Comparison of ENCODE assay signal across 10 cellular contexts in the genomic region with DNA sequence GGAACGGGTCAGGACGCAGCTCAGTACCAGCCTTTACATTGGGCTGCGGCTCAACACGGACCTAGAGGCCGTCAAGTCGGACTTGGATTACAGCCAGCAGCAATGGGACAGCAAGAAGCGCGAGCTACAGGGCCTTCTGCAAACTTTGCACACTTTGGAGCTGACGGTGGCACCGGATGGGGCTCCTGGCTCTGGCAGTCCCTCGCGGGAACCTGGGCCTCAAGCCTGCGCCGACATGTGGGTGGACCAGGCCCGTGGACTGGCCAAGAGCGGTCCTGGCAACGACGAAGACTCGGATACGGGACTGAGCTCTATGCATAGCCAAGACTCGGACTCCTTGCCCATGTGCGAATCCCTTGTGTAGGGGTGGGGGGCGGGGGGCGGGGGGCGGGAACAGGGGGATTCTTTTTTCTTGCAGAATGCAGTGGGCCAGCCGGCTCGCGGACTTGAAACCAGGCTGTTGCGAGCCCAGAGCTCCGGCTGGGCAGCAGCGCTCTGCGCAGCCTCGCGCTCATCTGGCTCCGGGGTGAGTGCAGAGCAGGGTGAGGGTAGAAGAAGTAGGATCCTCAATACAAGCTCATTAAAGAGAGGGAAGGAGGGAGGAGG. TPM values are rescaled to one million over a fixed set of nuclear protein-coding genes. Genes with fewer than 3 reads are reported as not detected.
A peak's percentile ranks its signal among the peaks of the same experiment; 100 is the strongest.
DNase-seq lines count a peak whose midpoint lies in the region; ATAC-seq and TF ChIP-seq lines count a peak whose summit lies in the region.
"Had no signal": no experiment of that assay in that cellular context is flagged by ENCODE, and none has a peak within 500 bp of the region (broad histone marks: within the 10 kb centered on the region; RNA-seq: fewer than 3 reads in every experiment).

No MANE protein-coding gene starts in this region.

- TF ChIP-seq CTCF in left ventricle myocardium inferior (IDR thresholded peaks at IDR 0.05; ENCODE audit: borderline replicate concordance): no peak

- DNase-seq in AG20443 (ENCODE audit: low spot score) (peak; percentile 22), NCI-H748 treated with DMSO at 0.1 percent for 48 hours (lab: John Stamatoyannopoulos, UW) (peak; percentile 42), left ventricle myocardium inferior (no peak), DMS153 treated with DMSO at 0.1 percent for 48 hours (lab: John Stamatoyannopoulos, UW; ENCODE audit: unreplicated experiment) (no peak)
- no peak for DNase-seq in activated T-helper 1 cell treated with anti-CD3 and anti-CD28 coated beads, Interleukin-12 subunit alpha, Interleukin-12 subunit beta, Interleukin-2, Interleukin-4 antibody, amounts not matched to agents 30 ng/mL and 10 ng/mL and 1 ng/mL, durations not matched to agents 14 hours and 24 hours and 36 hours (ENCODE audit: low spot score)
- DNase-seq in activated CD8-positive, alpha-beta memory T cell treated with anti-CD3 and anti-CD28 coated beads, Interleukin-2, amount 50 U/mL, for 4 hours: no peak
- DNase-seq: PC-9 had no signal

- H3K36me3 Mint-ChIP-seq in activated T-helper 1 cell treated with anti-CD3 and anti-CD28 coated beads, Interleukin-12 subunit alpha, Interleukin-12 subunit beta, Interleukin-2, Interleukin-4 antibody, amounts not matched to agents 30 ng/mL and 10 ng/mL and 1 ng/mL, durations not matched to agents 14 hours and 24 hours and 36 hours (ENCODE audit: low read depth): no peaks in the 10 kb centered on the region
- H3K36me3 Mint-ChIP-seq: activated naive CD8-positive, alpha-beta T cell had no signal

- H3K4me1 Mint-ChIP-seq in activated T-helper 1 cell treated with anti-CD3 and anti-CD28 coated beads, Interleukin-12 subunit alpha, Interleukin-12 subunit beta, Interleukin-2, Interleukin-4 antibody, amounts not matched to agents 30 ng/mL and 10 ng/mL and 1 ng/mL, durations not matched to agents 14 hours and 24 hours and 36 hours (ENCODE audit: low read depth): no peaks in the 10 kb centered on the region

- no peaks in the 10 kb centered on the region for H3K36me3 ChIP-seq in left ventricle myocardium inferior
- H3K36me3 ChIP-seq in mucosa of stomach (ENCODE audit: control insufficient read depth, insufficient read depth, low read length): no peaks in the 10 kb centered on the region

- H3K4me3 Mint-ChIP-seq in activated T-helper 1 cell treated with anti-CD3 and anti-CD28 coated beads, Interleukin-12 subunit alpha, Interleukin-12 subunit beta, Interleukin-2, Interleukin-4 antibody, amounts not matched to agents 30 ng/mL and 10 ng/mL and 1 ng/mL, durations not matched to agents 14 hours and 24 hours and 36 hours: no peak overlapping the region
- H3K4me3 Mint-ChIP-seq: activated naive CD8-positive, alpha-beta T cell had no signal

- H3K27ac Mint-ChIP-seq in activated T-helper 1 cell treated with anti-CD3 and anti-CD28 coated beads, Interleukin-12 subunit alpha, Interleukin-12 subunit beta, Interleukin-2, Interleukin-4 antibody, amounts not matched to agents 30 ng/mL and 10 ng/mL and 1 ng/mL, durations not matched to agents 14 hours and 24 hours and 36 hours: no peak overlapping the region
- H3K27ac Mint-ChIP-seq: activated naive CD8-positive, alpha-beta T cell had no signal

- no peak overlapping the region for H3K27ac ChIP-seq in left ventricle myocardium inferior (replicated peaks)
- H3K27ac ChIP-seq: PC-9 had no signal

- H3K4me1 ChIP-seq in left ventricle myocardium inferior (peaks cover 39% of the 10 kb centered on the region), mucosa of stomach (ENCODE audit: control insufficient read depth, insufficient read depth, low read length) (peaks cover 49% of the 10 kb centered on the region)

- H3K9ac ChIP-seq in mucosa of stomach (ENCODE audit: low read length): peak overlapping the region; percentile 64

- H3K27me3 Mint-ChIP-seq in activated T-helper 1 cell treated with anti-CD3 and anti-CD28 coated beads, Interleukin-12 subunit alpha, Interleukin-12 subunit beta, Interleukin-2, Interleukin-4 antibody, amounts not matched to agents 30 ng/mL and 10 ng/mL and 1 ng/mL, durations not matched to agents 14 hours and 24 hours and 36 hours (ENCODE audit: insufficient read depth): peaks cover 56% of the 10 kb centered on the region

- H3K9me3 ChIP-seq in left ventricle myocardium inferior (replicated peaks): no peaks in the 10 kb centered on the region
- H3K9me3 ChIP-seq in mucosa of stomach (ENCODE audit: control insufficient read depth, low read length): peaks cover 5% of the 10 kb centered on the region

- H3K4me3 ChIP-seq in left ventricle myocardium inferior: peak overlapping the region; percentile 67
- H3K4me3 ChIP-seq in mucosa of stomach (ENCODE audit: low read length): peak overlapping the region; percentile 32
- H3K4me3 ChIP-seq: PC-9 had no signal

- peaks cover 99% of the 10 kb centered on the region for H3K27me3 ChIP-seq in left ventricle myocardium inferior (ENCODE audit: low read depth)
- peaks cover 11% of the 10 kb centered on the region for H3K27me3 ChIP-seq in mucosa of stomach (ENCODE audit: control insufficient read depth, insufficient read depth, low read length)

- ATAC-seq in HG03432 (IDR thresholded peaks at IDR 0.05; ENCODE audit: unreplicated experiment): no peak

- no peaks in the 10 kb centered on the region for H3K9me3 Mint-ChIP-seq in activated T-helper 1 cell treated with anti-CD3 and anti-CD28 coated beads, Interleukin-12 subunit alpha, Interleukin-12 subunit beta, Interleukin-2, Interleukin-4 antibody, amounts not matched to agents 30 ng/mL and 10 ng/mL and 1 ng/mL, durations not matched to agents 14 hours and 24 hours and 36 hours

- intact Hi-C loops in left ventricle myocardium inferior (cut with micrococcal nuclease): no loop called here
- intact Hi-C loops in activated T-helper 1 cell treated with anti-CD3 and anti-CD28 coated beads, Interleukin-12 subunit alpha, Interleukin-12 subunit beta, Interleukin-2, Interleukin-4 antibody, amounts not matched to agents 30 ng/mL and 10 ng/mL and 1 ng/mL, durations not matched to agents 14 hours and 24 hours and 36 hours (cut with micrococcal nuclease): no loop called here

RNA-seq across cellular contexts. Expression of gene RASSF10, which starts 1.7 kb away (rescaled TPM):
- 0.25 TPM for total RNA-seq in left ventricle myocardium inferior
- not detected in 2 replicates for total RNA-seq in activated T-helper 1 cell treated with anti-CD3 and anti-CD28 coated beads, Interleukin-12 subunit alpha, Interleukin-12 subunit beta, Interleukin-2, Interleukin-4 antibody, amounts not matched to agents 30 ng/mL and 10 ng/mL and 1 ng/mL, durations not matched to agents 14 hours and 24 hours and 36 hours

Comparison
In these comparisons a context has a peak if more than half of its experiments do, and no peak if none do; other contexts are left out.
1. DNase-seq: peak in AG20443 (single experiment) and NCI-H748 treated with DMSO at 0.1 percent for 48 hours (single experiment); none in left ventricle myocardium inferior (single experiment), activated T-helper 1 cell treated with anti-CD3 and anti-CD28 coated beads, Interleukin-12 subunit alpha, Interleukin-12 subunit beta, Interleukin-2, Interleukin-4 antibody, amounts not matched to agents 30 ng/mL and 10 ng/mL and 1 ng/mL, durations not matched to agents 14 hours and 24 hours and 36 hours (single experiment), activated CD8-positive, alpha-beta memory T cell treated with anti-CD3 and anti-CD28 coated beads, Interleukin-2, amount 50 U/mL, for 4 hours (single experiment) and DMS153 treated with DMSO at 0.1 percent for 48 hours (single experiment).